ENCODE assay signal across 20 cellular contexts in the genomic region with DNA sequence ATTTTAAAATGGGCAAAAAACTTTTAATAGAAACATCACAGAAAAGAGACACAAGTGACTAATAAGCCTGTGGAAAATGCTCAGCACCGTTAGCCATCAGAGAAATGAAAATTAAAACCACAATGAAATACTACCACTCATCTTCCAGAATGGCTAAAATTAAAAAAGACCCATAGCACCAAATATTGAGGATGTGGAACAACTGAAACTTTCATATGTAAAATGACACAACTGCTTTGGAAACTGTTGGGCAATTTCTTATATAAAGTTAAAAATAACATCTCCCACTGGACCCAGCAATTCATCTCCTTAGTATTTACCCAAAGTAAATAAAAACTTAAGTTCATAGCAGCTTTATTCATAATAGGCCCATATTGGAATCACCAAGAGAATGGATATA.
"Had no signal": no experiment of that assay in that cellular context is flagged by ENCODE, and none has a peak within 500 bp of the region (broad histone marks: within the 10 kb centered on the region; RNA-seq: fewer than 3 reads in every experiment).

No MANE protein-coding gene starts in this region.

- H3K36me3 ChIP-seq: colonic mucosa, esophagus muscularis mucosa, lower lobe of right lung, neural progenitor cell, right atrium auricular region, thyroid gland, upper lobe of right lung had no signal

- H2AFZ ChIP-seq: neural progenitor cell had no signal

- H3K9ac ChIP-seq: neural progenitor cell had no signal

- H3K4me2 ChIP-seq: neural progenitor cell had no signal

- H3K9me3 ChIP-seq: colonic mucosa, esophagus muscularis mucosa, lower lobe of right lung, right atrium auricular region, thyroid gland, upper lobe of right lung had no signal

- DNase-seq: activated CD4-positive, alpha-beta T cell treated with anti-CD3 and anti-CD28 coated beads, Interleukin-2, amount 10 ng/mL, durations not matched to agents 7 days and 5 days; activated CD8-positive, alpha-beta T cell treated with anti-CD3 and anti-CD28 coated beads, Interleukin-2, amount 10 ng/mL, durations not matched to agents 7 days and 5 days; activated gamma-delta T cell treated with Interleukin-2 at 50 U/mL for 16 hours; colonic mucosa; dorsolateral prefrontal cortex; foreskin keratinocyte; kidney; lower lobe of right lung; mesendoderm; naive thymus-derived CD4-positive, alpha-beta T cell; stimulated activated CD4-positive, alpha-beta T cell treated with anti-CD3 and anti-CD28 coated beads, Interleukin-12 subunit alpha, Interleukin-12 subunit beta, amount 100 ng/mL, for 4 hours; stimulated activated CD4-positive, alpha-beta T cell treated with anti-CD3 and anti-CD28 coated beads, Interleukin-4, amount 100 ng/mL, for 4 hours; stimulated activated naive CD8-positive, alpha-beta T cell treated with anti-CD3 and anti-CD28 coated beads, Interleukin-15, Interleukin-2, amounts not matched to agents 100 U/mL and 50 U/mL, for 24 hours; substantia nigra; thyroid gland; upper lobe of right lung had no signal

- H3K27ac ChIP-seq: colonic mucosa, dorsolateral prefrontal cortex, esophagus muscularis mucosa, foreskin keratinocyte, lower lobe of right lung, neural progenitor cell, right atrium auricular region, thyroid gland, upper lobe of right lung, VCaP had no signal

- H3K27me3 ChIP-seq: colonic mucosa, esophagus muscularis mucosa, foreskin keratinocyte, neural progenitor cell, right atrium auricular region, thyroid gland, upper lobe of right lung had no signal

- H3K4me3 ChIP-seq: colonic mucosa, dorsolateral prefrontal cortex, esophagus muscularis mucosa, lower lobe of right lung, neural progenitor cell, right atrium auricular region, thyroid gland, upper lobe of right lung had no signal

- H3K4me1 ChIP-seq: colonic mucosa, esophagus muscularis mucosa, lower lobe of right lung, right atrium auricular region, upper lobe of right lung had no signal
